Comparison of ENCODE assay signal across 1 cellular context in the genomic region with DNA sequence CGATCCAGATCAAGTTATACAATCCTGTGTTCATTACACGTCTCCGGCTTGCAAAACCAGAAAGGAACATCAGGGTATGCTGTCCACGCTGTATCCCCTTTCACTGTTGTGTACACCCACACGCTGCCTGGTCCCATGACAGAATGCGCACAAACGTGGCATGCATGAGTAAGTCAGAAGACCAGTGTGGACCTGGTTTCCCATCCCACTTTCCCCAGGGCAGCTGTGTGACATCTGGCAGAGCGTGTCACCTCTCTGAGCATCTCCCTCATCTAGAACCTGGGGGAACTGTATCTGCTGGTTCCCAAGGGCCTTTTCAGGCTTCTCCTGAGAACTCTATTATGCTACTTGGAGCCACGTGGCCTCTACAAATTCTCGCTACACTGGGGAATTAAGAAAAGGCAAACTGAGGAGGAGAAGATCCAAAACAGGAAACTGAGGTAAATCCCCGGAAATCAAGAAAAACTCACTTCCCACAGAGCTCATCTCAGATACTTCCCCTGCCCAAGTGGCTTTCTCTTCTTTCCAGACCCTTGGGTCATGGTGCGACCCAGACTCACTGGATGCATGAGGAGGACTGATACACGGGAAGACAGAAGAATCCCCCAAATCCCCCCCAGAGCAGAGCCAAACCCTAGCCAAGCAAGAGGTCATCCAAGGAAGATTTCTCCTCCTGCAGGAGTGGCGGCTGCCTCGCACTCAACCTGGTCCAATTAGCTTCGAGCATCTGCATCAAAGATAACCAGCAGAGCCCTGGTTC.
TF ChIP-seq lines count a peak whose summit lies in the region.

No MANE protein-coding gene starts in this region.

TF ChIP-seq in SK-N-SH, 30 proteins besides CTCF, POLR2A, EP300 and RAD21 (continued from another document):
- TF ChIP-seq, protein P1, sequence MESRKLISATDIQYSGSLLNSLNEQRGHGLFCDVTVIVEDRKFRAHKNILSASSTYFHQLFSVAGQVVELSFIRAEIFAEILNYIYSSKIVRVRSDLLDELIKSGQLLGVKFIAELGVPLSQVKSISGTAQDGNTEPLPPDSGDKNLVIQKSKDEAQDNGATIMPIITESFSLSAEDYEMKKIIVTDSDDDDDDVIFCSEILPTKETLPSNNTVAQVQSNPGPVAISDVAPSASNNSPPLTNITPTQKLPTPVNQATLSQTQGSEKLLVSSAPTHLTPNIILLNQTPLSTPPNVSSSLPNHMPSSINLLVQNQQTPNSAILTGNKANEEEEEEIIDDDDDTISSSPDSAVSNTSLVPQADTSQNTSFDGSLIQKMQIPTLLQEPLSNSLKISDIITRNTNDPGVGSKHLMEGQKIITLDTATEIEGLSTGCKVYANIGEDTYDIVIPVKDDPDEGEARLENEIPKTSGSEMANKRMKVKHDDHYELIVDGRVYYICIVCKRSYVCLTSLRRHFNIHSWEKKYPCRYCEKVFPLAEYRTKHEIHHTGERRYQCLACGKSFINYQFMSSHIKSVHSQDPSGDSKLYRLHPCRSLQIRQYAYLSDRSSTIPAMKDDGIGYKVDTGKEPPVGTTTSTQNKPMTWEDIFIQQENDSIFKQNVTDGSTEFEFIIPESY (IDR thresholded peaks at IDR 0.05; ENCODE audit: borderline replicate concordance, low read depth), result no peak
